In the genomic region with DNA sequence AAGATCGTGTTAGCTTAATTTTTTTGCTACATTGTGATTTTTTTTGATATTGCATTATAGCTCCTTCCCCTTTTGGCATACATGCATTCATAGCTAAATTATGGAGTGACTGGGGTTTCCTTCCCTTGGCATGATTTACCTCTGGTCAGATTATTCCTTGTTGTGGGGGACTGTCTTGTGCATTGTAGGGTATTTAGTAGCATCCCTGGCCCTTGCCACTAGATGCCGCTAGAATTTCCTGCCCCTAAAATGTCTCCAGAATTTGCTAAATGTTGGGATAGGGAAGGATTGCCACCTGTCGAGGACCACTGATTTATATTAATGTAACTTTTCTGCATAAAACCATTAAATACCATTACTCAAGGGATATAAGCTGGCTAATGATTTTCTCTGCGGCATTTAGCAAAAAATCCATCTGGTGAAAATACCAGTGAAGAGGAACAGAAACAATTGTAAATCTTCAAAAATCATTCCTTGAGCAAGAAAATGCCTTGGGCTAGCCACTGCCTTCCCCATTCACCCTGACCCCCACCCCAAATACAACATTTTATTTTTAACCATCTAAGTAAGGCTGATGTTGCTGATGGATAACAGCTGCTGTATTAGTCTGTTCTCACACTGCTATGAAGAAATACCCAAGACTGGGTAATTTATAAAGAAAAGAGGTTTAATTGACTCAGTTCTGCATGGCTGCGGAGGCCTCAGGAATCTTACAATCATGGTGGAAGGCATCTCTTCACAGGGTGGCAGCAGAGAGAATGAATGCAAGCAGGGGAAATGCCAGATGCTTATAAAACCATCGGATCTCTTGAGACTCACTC, we compare ENCODE assay signal across 8 cellular contexts.
DNase-seq lines count a peak whose midpoint lies in the region; ATAC-seq and TF ChIP-seq lines count a peak whose summit lies in the region.

No MANE protein-coding gene starts in this region.

- peaks cover 23% of the 10 kb centered on the region for H3K4me1 ChIP-seq in mesodermal cell (ENCODE audit: control insufficient read depth, insufficient read depth, low read length, poor library complexity, severe bottlenecking)

- DNase-seq in EH (ENCODE audit: low read depth), result peak; percentile 46
- peak; percentile 7 for DNase-seq in NAMALWA (ENCODE audit: low spot score)
- peak; percentile 42 to 70 for DNase-seq in cardiac fibroblast (ENCODE audit: low read depth in 2 of 2)
- no peak for DNase-seq in NCI-H1436 (lab: John Stamatoyannopoulos, UW)
- DNase-seq in NCI-H2029 (lab: John Stamatoyannopoulos, UW), result no peak
- no peak for DNase-seq in GF-D8 (lab: John Stamatoyannopoulos, UW)

- peak; percentile 83 for TF ChIP-seq CTCF in cardiac fibroblast (IDR thresholded peaks at IDR 0.05; ENCODE audit: low read depth, low read length)

- no peak for ATAC-seq in GM21529 (IDR thresholded peaks at IDR 0.05; ENCODE audit: unreplicated experiment)

- peaks cover 4% of the 10 kb centered on the region for H3K9me3 ChIP-seq in mesodermal cell (ENCODE audit: control insufficient read depth, low read length)

- no peaks in the 10 kb centered on the region for H3K36me3 ChIP-seq in mesodermal cell (ENCODE audit: control insufficient read depth, insufficient read depth, low read length)

- H3K4me3 ChIP-seq in cardiac fibroblast (replicated peaks in 1 of 2; ENCODE audit: low read depth in 2 of 2, low read length in 2 of 2) (no peak overlapping the region), mesodermal cell (ENCODE audit: extremely low read depth, insufficient read depth, low read length, poor library complexity, severe bottlenecking) (no peak overlapping the region)

- WGBS in mesodermal cell (ENCODE audit: insufficient coverage in 2 of 2), 2 experiments, result 92 to 97% methylated on average over 2 to 3 of the region's 6 CpGs

- peak overlapping the region; percentile 65 for H3K27ac ChIP-seq in mesodermal cell (ENCODE audit: low read depth, low read length, severe bottlenecking)

Comparison
In these comparisons a context has a peak if more than half of its experiments do, and no peak if none do; other contexts are left out.
1. DNase-seq: peak in EH (single experiment), NAMALWA (single experiment) and cardiac fibroblast (2 of 2); none in NCI-H1436 (single experiment), NCI-H2029 (single experiment) and GF-D8 (single experiment).